In the genomic region with DNA sequence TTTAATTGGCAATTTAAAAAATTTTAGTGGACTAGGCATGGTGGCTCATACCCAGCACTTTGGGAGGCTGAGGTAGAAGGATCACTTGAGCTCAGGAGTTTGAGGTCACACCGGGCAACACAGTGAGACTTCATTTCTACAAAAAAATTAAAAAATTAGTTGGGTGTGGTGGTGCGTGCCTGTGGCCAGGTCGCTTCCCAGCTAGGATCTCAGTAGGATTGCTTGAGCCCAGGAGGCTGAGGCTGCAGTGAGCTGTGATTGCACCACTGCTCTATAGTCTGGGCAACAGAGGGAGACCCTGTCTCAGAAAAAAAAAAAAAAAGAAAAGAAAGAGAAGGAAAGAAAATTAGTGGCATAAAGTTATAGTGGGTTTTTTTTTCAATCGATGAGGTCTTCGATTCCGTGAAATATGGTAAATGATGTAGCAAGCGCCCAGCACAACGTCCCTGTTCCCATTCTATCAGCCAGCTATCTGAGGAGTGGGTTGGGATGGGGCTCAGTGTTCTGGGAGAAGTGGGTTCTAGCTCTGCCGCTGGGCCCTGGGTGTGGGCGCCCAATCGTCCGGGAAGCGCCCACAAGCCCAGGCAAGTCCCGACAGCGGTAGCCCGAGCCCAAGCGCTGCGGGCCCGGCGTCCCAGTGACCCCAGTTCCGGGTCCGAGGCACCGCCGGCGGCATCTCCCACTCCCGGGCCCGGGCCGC, we compare ENCODE assay signal across 6 cellular contexts. TPM values are rescaled to one million over a fixed set of nuclear protein-coding genes. Genes with fewer than 3 reads are reported as not detected.
DNase-seq lines count a peak whose midpoint lies in the region; ATAC-seq and TF ChIP-seq lines count a peak whose summit lies in the region.

No MANE protein-coding gene starts in this region.

- no peaks in the 10 kb centered on the region for H3K9me3 ChIP-seq in tibial artery

- H3K27me3 ChIP-seq in foreskin keratinocyte (no peaks in the 10 kb centered on the region), tibial artery (no peaks in the 10 kb centered on the region)

- H3K27ac ChIP-seq in foreskin keratinocyte (peak overlapping the region; percentile 48), tibial artery (peak overlapping the region; percentile 63 to 76)

- H3K27ac Mint-ChIP-seq in activated T-cell treated with anti-CD3 and anti-CD28 coated beads, Interleukin-2, amount 50 U/mL, for 24 hours: peak overlapping the region; percentile 91

- TF ChIP-seq CTCF in foreskin keratinocyte (conservative IDR thresholded peaks at IDR 0.05) (no peak), tibial artery (IDR thresholded peaks at IDR 0.05) (no peak)

- H3K27me3 Mint-ChIP-seq in activated T-cell treated with anti-CD3 and anti-CD28 coated beads, Interleukin-2, amount 50 U/mL, for 24 hours: no peaks in the 10 kb centered on the region

- H3K4me1 ChIP-seq in foreskin keratinocyte (peaks cover 39% of the 10 kb centered on the region), tibial artery (peaks cover 0 to 21% (median 16%) of the 10 kb centered on the region in 4 donors)

- H3K36me3 ChIP-seq in tibial artery: no peaks in the 10 kb centered on the region

- H3K4me3 Mint-ChIP-seq in activated T-cell treated with anti-CD3 and anti-CD28 coated beads, Interleukin-2, amount 50 U/mL, for 24 hours: peak overlapping the region; percentile 85

- ATAC-seq in foreskin keratinocyte (no peak), GM18498 (IDR thresholded peaks at IDR 0.05; ENCODE audit: unreplicated experiment) (no peak), GM19328 (IDR thresholded peaks at IDR 0.05; ENCODE audit: unreplicated experiment) (no peak)

- H3K36me3 Mint-ChIP-seq in activated T-cell treated with anti-CD3 and anti-CD28 coated beads, Interleukin-2, amount 50 U/mL, for 24 hours (ENCODE audit: low read depth): peaks cover 47% of the 10 kb centered on the region

- intact Hi-C loops in tibial artery (cut with DNase I; ENCODE audit: low total_unique reads): no loop called here

- DNase-seq in activated T-cell treated with anti-CD3 and anti-CD28 coated beads, Interleukin-2, amount 50 U/mL, for 24 hours: no peak
- no peak for DNase-seq in activated T-cell treated with anti-CD3 and anti-CD28 coated beads, Interleukin-2, amount 50 U/mL, for 1 hour
- peak in 1 of 2 donors; percentile 71 for DNase-seq in foreskin keratinocyte
- no peak for DNase-seq in tibial artery

- H3K4me3 ChIP-seq in tibial artery: peak overlapping the region; percentile 63

- H3K9me3 Mint-ChIP-seq in activated T-cell treated with anti-CD3 and anti-CD28 coated beads, Interleukin-2, amount 50 U/mL, for 24 hours: no peaks in the 10 kb centered on the region

- peaks cover 56% of the 10 kb centered on the region for H3K4me1 Mint-ChIP-seq in activated T-cell treated with anti-CD3 and anti-CD28 coated beads, Interleukin-2, amount 50 U/mL, for 24 hours (ENCODE audit: low read depth)

RNA-seq across cellular contexts. Expression of gene FOSL1, which starts 1.4 kb away (rescaled TPM):
- 127 and 153 TPM in 2 replicates for total RNA-seq in foreskin keratinocyte
- 199 and 204 TPM in 2 replicates for polyA plus RNA-seq in foreskin keratinocyte

RNA-seq across cellular contexts. Expression of gene CCDC85B, which starts 8.3 kb away (rescaled TPM):
- 25.4 and 36.9 TPM in 2 replicates for total RNA-seq in foreskin keratinocyte
- 58.9 and 62.1 TPM in 2 replicates for polyA plus RNA-seq in foreskin keratinocyte

RNA-seq across cellular contexts. Expression of gene FIBP, which starts 10.5 kb away (rescaled TPM):
- total RNA-seq in foreskin keratinocyte: 105 and 113 TPM in 2 replicates
- 120 and 124 TPM in 2 replicates for polyA plus RNA-seq in foreskin keratinocyte

RNA-seq across cellular contexts. Expression of gene CTSW, which starts 19.2 kb away (rescaled TPM):
- not detected in 2 replicates for total RNA-seq in foreskin keratinocyte
- polyA plus RNA-seq in foreskin keratinocyte: not detected in 2 replicates

RNA-seq across cellular contexts. Expression of gene C11orf68, which starts 20.1 kb away (rescaled TPM):
- 40.5 and 41.7 TPM in 2 replicates for total RNA-seq in foreskin keratinocyte
- 63.3 and 69.0 TPM in 2 replicates for polyA plus RNA-seq in foreskin keratinocyte
